ENCODE assay signal across 10 cellular contexts in genomic region chr19:18650468-18651001, GRCh38. TPM values are rescaled to one million over a fixed set of nuclear protein-coding genes. Genes with fewer than 3 reads are reported as not detected.
DNase-seq lines count a peak whose midpoint lies in the region; ATAC-seq lines count a peak whose summit lies in the region.
"Had no signal": no experiment of that assay in that cellular context is flagged by ENCODE, and none has a peak within 500 bp of the region (broad histone marks: within the 10 kb centered on the region; RNA-seq: fewer than 3 reads in every experiment).

No MANE protein-coding gene starts in this region.

- peak overlapping the region; percentile 71 for H3K4me2 ChIP-seq in skeletal muscle satellite cell (ENCODE audit: low read length)

- in situ Hi-C loops in G401 (cut with HindIII; ENCODE audit: low sequenced_read_pairs) = no loop called here

- H3K9ac ChIP-seq in skeletal muscle satellite cell (ENCODE audit: low read depth, low read length) = peak overlapping the region; percentile 70

- H3K36me3 ChIP-seq in skeletal muscle satellite cell (ENCODE audit: insufficient read depth, low read length) = no peaks in the 10 kb centered on the region

- ATAC-seq in HG02610 (IDR thresholded peaks at IDR 0.05; ENCODE audit: unreplicated experiment) (no peak), HG03469 (IDR thresholded peaks at IDR 0.05; ENCODE audit: unreplicated experiment) (no peak)
- ATAC-seq: SK-N-SH treated with all-trans-retinoic acid at 6 μM for 48 hours had no signal

- peak; percentile 56 for DNase-seq in G401 (ENCODE audit: low spot score)
- DNase-seq in stimulated activated CD4-positive, alpha-beta T cell treated with anti-CD3 and anti-CD28 coated beads, Interleukin-2, amount 100 ng/mL, for 24 hours = no peak
- no peak for DNase-seq in activated CD8-positive, alpha-beta memory T cell treated with anti-CD3 and anti-CD28 coated beads for 24 hours
- DNase-seq: NCI-H1105 treated with DMSO at 0.1 percent for 48 hours had no signal

- no peaks in the 10 kb centered on the region for H3K9me3 ChIP-seq in skeletal muscle satellite cell (replicated peaks; ENCODE audit: low read length)

- peaks cover 50% of the 10 kb centered on the region for H3K4me1 ChIP-seq in skeletal muscle satellite cell (ENCODE audit: control insufficient read depth, insufficient read depth, low read length)

- peak overlapping the region; percentile 50 for H3K4me3 ChIP-seq in skeletal muscle satellite cell (ENCODE audit: low read length)

- peak overlapping the region; percentile 49 for H3K27ac ChIP-seq in cingulate gyrus (ENCODE audit: low read depth, low read length)
- H3K27ac ChIP-seq in layer of hippocampus (ENCODE audit: low read depth, low read length) = peak overlapping the region; percentile 60

- H3K27me3 ChIP-seq in layer of hippocampus (ENCODE audit: control insufficient read depth, insufficient read depth, low read length) (no peaks in the 10 kb centered on the region), skeletal muscle satellite cell (ENCODE audit: control insufficient read depth, insufficient read depth, low read length) (no peaks in the 10 kb centered on the region)

RNA-seq across cellular contexts. Expression of gene KLHL26, which starts 13.7 kb away (rescaled TPM):
- 5.0 and 8.3 TPM in 2 replicates for total RNA-seq in G401 (2014; rRNA removed; shearing (Covaris generic))
- total RNA-seq in skeletal muscle satellite cell (2012; rRNA removed) = 3.3 and 3.5 TPM in 2 replicates

RNA-seq across cellular contexts. Expression of gene CRTC1, which starts 32.9 kb away (rescaled TPM):
- total RNA-seq in G401 (2014; rRNA removed; shearing (Covaris generic)) = 2.1 and 2.7 TPM in 2 replicates
- 2.2 and 2.3 TPM in 2 replicates for total RNA-seq in skeletal muscle satellite cell (2012; rRNA removed)

RNA-seq across cellular contexts. Expression of gene TMEM59L, which starts 37.9 kb away (rescaled TPM):
- total RNA-seq in G401 (2014; rRNA removed; shearing (Covaris generic)) = 2.5 and 4.1 TPM in 2 replicates
- 0.87 and 1.0 TPM in 2 replicates for total RNA-seq in skeletal muscle satellite cell (2012; rRNA removed)

RNA-seq across cellular contexts. Expression of gene CRLF1, which starts 43.9 kb away (rescaled TPM):
- 148 and 169 TPM in 2 replicates for total RNA-seq in G401 (2014; rRNA removed; shearing (Covaris generic))
- total RNA-seq in skeletal muscle satellite cell (2012; rRNA removed) = 21.6 and 36.8 TPM in 2 replicates
